21 cellular contexts compared by ENCODE assay signal in the genomic region with DNA sequence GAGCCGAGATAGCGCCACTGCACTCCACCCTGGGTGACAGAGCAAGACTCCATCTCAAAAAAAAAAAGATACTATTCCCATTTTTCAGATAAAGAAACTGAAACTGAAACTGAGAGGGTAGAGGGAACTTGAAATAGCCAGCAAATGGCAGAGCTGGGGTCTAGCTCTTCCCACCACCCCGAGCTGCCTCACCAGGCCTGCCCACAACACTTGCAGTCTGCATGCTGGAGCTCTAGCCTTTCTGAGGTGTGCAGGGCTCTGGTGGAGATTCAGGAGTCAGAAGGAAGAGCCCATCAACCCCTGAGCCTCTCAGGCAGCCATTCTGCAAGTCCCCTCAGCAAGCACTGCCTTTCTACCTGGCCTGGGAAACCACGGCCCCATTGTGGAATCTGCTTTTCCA. TPM values are rescaled to one million over a fixed set of nuclear protein-coding genes. Genes with fewer than 3 reads are reported as not detected.
DNase-seq lines count a peak whose midpoint lies in the region; ATAC-seq, FAIRE-seq and TF ChIP-seq lines count a peak whose summit lies in the region.
"Had no signal": no experiment of that assay in that cellular context is flagged by ENCODE, and none has a peak within 500 bp of the region (broad histone marks: within the 10 kb centered on the region; RNA-seq: fewer than 3 reads in every experiment).

No MANE protein-coding gene starts in this region.

- no peaks in the 10 kb centered on the region for H3K27me3 Mint-ChIP-seq in activated naive CD8-positive, alpha-beta T cell treated with anti-CD3 and anti-CD28 coated beads, Interleukin-2, amount 10 ng/mL, durations not matched to agents 7 days and 5 days
- H3K27me3 Mint-ChIP-seq in activated naive CD8-positive, alpha-beta T cell treated with anti-CD3 and anti-CD28 coated beads for 36 hours = no peaks in the 10 kb centered on the region
- no peaks in the 10 kb centered on the region for H3K27me3 Mint-ChIP-seq in activated CD8-positive, alpha-beta T cell treated with anti-CD3 and anti-CD28 coated beads for 36 hours

- intact Hi-C loops in activated CD8-positive, alpha-beta T cell treated with anti-CD3 and anti-CD28 coated beads for 36 hours (cut with micrococcal nuclease) = no loop called here

- POLR2A ChIA-PET in activated naive CD8-positive, alpha-beta T cell treated with anti-CD3 and anti-CD28 coated beads, Interleukin-2, amount 10 ng/mL, durations not matched to agents 7 days and 5 days (lab: Charles Lee) = no interaction called here
- POLR2A ChIA-PET in activated CD8-positive, alpha-beta T cell treated with anti-CD3 and anti-CD28 coated beads for 36 hours (lab: Charles Lee) = no interaction called here

- no peak for ATAC-seq in activated naive CD8-positive, alpha-beta T cell treated with anti-CD3 and anti-CD28 coated beads, Interleukin-2, amount 10 ng/mL, durations not matched to agents 7 days and 5 days (ENCODE audit: low read depth)
- ATAC-seq in activated CD8-positive, alpha-beta T cell treated with anti-CD3 and anti-CD28 coated beads for 36 hours = peak; percentile 51
- ATAC-seq in GM18502 (IDR thresholded peaks at IDR 0.05; ENCODE audit: poor library complexity, unreplicated experiment) = no peak

- CTCF ChIA-PET in activated CD8-positive, alpha-beta T cell treated with anti-CD3 and anti-CD28 coated beads for 36 hours (lab: Charles Lee) = interaction anchor here (0.6 to 1.2 kb wide), 2 partner anchors 46 to 170 kb away, joined by 3 to 7 read pairs; no protein-coding TSS in a partner anchor

- no peak for DNase-seq in activated naive CD8-positive, alpha-beta T cell treated with anti-CD3 and anti-CD28 coated beads, Interleukin-2, amount 10 ng/mL, durations not matched to agents 7 days and 5 days
- no peak for DNase-seq in activated naive CD8-positive, alpha-beta T cell treated with anti-CD3 and anti-CD28 coated beads for 36 hours
- DNase-seq in MV-4-11 (lab: John Stamatoyannopoulos, UW) (peak; percentile 46), caudate nucleus (lab: John Stamatoyannopoulos, UW) (no peak), H54 (ENCODE audit: insufficient read length, low spot score) (no peak)
- DNase-seq in activated CD8-positive, alpha-beta T cell treated with anti-CD3 and anti-CD28 coated beads for 36 hours = no peak
- no peak for DNase-seq in activated CD4-positive, alpha-beta T cell treated with anti-CD3 and anti-CD28 coated beads, Interleukin-2, amount 50 U/mL, for 4 hours
- DNase-seq: C1 segment of cervical spinal cord, COR-L47, DMS153, EL, H7, NCI-H1092 treated with DMSO at 0.1 percent for 48 hours, NCI-H2227 treated with DMSO at 0.1 percent for 48 hours, NCI-H524, SJCRH30 had no signal

- H3K36me3 Mint-ChIP-seq in activated naive CD8-positive, alpha-beta T cell treated with anti-CD3 and anti-CD28 coated beads, Interleukin-2, amount 10 ng/mL, durations not matched to agents 7 days and 5 days = no peaks in the 10 kb centered on the region
- no peaks in the 10 kb centered on the region for H3K36me3 Mint-ChIP-seq in activated naive CD8-positive, alpha-beta T cell treated with anti-CD3 and anti-CD28 coated beads for 36 hours
- H3K36me3 Mint-ChIP-seq in activated CD8-positive, alpha-beta T cell treated with anti-CD3 and anti-CD28 coated beads for 36 hours (ENCODE audit: low read depth) = no peaks in the 10 kb centered on the region
- H3K36me3 Mint-ChIP-seq: IgD-negative memory B cell had no signal

- H3K9me3 Mint-ChIP-seq in activated naive CD8-positive, alpha-beta T cell treated with anti-CD3 and anti-CD28 coated beads, Interleukin-2, amount 10 ng/mL, durations not matched to agents 7 days and 5 days = no peaks in the 10 kb centered on the region
- no peaks in the 10 kb centered on the region for H3K9me3 Mint-ChIP-seq in activated naive CD8-positive, alpha-beta T cell treated with anti-CD3 and anti-CD28 coated beads for 36 hours
- H3K9me3 Mint-ChIP-seq in activated CD8-positive, alpha-beta T cell treated with anti-CD3 and anti-CD28 coated beads for 36 hours = no peaks in the 10 kb centered on the region
- H3K9me3 Mint-ChIP-seq: IgD-negative memory B cell had no signal

- H3K27ac ChIP-seq in caudate nucleus (ENCODE audit: low read depth, low read length) = no peak overlapping the region
- H3K27ac ChIP-seq: SJCRH30 had no signal

- H3K4me3 Mint-ChIP-seq in activated naive CD8-positive, alpha-beta T cell treated with anti-CD3 and anti-CD28 coated beads, Interleukin-2, amount 10 ng/mL, durations not matched to agents 7 days and 5 days = peak overlapping the region; percentile 54
- H3K4me3 Mint-ChIP-seq in activated naive CD8-positive, alpha-beta T cell treated with anti-CD3 and anti-CD28 coated beads for 36 hours = no peak overlapping the region
- no peak overlapping the region for H3K4me3 Mint-ChIP-seq in activated CD8-positive, alpha-beta T cell treated with anti-CD3 and anti-CD28 coated beads for 36 hours
- H3K4me3 Mint-ChIP-seq: IgD-negative memory B cell had no signal

- TF ChIP-seq CTCF in activated CD8-positive, alpha-beta T cell treated with anti-CD3 and anti-CD28 coated beads for 36 hours (IDR thresholded peaks at IDR 0.05) = no peak

- peaks cover 1% of the 10 kb centered on the region for H3K4me1 Mint-ChIP-seq in activated naive CD8-positive, alpha-beta T cell treated with anti-CD3 and anti-CD28 coated beads, Interleukin-2, amount 10 ng/mL, durations not matched to agents 7 days and 5 days
- peaks cover 26% of the 10 kb centered on the region for H3K4me1 Mint-ChIP-seq in activated naive CD8-positive, alpha-beta T cell treated with anti-CD3 and anti-CD28 coated beads for 36 hours
- peaks cover 20% of the 10 kb centered on the region for H3K4me1 Mint-ChIP-seq in activated CD8-positive, alpha-beta T cell treated with anti-CD3 and anti-CD28 coated beads for 36 hours (ENCODE audit: low read depth)
- H3K4me1 Mint-ChIP-seq: IgD-negative memory B cell had no signal

- no peak for TF ChIP-seq POLR2A in H54 (IDR thresholded peaks at IDR 0.05; ENCODE audit: low read depth, low read length)

- FAIRE-seq in H54 (lab: Jason Lieb, UNC) = no peak
- FAIRE-seq: A204.1, RCC 7860 had no signal

- no peak overlapping the region for H3K27ac Mint-ChIP-seq in activated naive CD8-positive, alpha-beta T cell treated with anti-CD3 and anti-CD28 coated beads, Interleukin-2, amount 10 ng/mL, durations not matched to agents 7 days and 5 days
- no peak overlapping the region for H3K27ac Mint-ChIP-seq in activated naive CD8-positive, alpha-beta T cell treated with anti-CD3 and anti-CD28 coated beads for 36 hours
- H3K27ac Mint-ChIP-seq in activated CD8-positive, alpha-beta T cell treated with anti-CD3 and anti-CD28 coated beads for 36 hours = no peak overlapping the region
- H3K27ac Mint-ChIP-seq: IgD-negative memory B cell had no signal

RNA-seq across cellular contexts. Expression of gene EDAR, which starts 14.3 kb away (rescaled TPM):
- under 1 TPM; 0.14 to 0.23 TPM for total RNA-seq in activated naive CD8-positive, alpha-beta T cell treated with anti-CD3 and anti-CD28 coated beads, Interleukin-2, amount 10 ng/mL, durations not matched to agents 7 days and 5 days
- under 1 TPM; 0.16 to 0.21 TPM for total RNA-seq in activated naive CD8-positive, alpha-beta T cell treated with anti-CD3 and anti-CD28 coated beads for 36 hours
- total RNA-seq in activated CD8-positive, alpha-beta T cell treated with anti-CD3 and anti-CD28 coated beads for 36 hours = under 1 TPM; 0.09 to 0.11 TPM
- total RNA-seq: HT1080, SJCRH30 had no signal
